ENCODE assay signal across 9 cellular contexts in the genomic region with DNA sequence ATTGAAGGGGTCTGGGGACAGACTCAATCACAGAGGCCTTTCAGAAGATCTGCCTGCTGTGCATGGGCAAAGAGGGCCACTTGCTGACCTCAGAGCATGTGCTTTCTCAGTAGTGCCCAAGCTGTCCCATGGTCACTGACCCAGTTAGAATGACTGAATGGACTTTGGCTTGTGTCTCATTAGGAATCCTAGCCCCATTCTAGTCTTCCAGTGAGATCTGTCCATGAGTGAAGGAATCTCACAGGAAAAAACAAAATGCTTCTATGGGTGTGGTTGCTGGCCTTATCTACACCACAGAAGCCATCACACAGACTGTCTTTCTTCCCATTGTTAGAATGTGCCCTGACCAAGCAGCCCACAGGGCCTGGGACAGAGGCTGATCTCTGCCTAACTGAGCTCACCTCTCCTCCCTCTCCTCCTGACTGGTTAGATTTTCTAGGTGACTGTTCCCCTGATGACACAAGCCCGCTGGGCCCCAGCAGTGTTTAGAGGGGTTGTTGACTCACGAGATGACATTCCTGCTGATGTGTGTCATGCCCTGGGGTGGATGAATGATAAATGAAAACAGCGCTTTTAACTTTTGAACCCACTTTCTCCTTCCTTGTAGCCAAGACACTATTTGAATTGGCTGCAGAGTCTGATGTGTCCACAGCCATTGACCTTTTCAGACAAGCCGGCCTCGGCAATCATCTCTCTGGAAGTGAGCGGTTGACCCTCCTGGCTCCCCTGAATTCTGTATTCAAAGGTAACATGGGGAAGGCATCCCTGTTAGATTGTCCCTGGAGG. TPM values are rescaled to one million over a fixed set of nuclear protein-coding genes. Genes with fewer than 3 reads are reported as not detected.
A peak's percentile ranks its signal among the peaks of the same experiment; 100 is the strongest.
DNase-seq lines count a peak whose midpoint lies in the region; ATAC-seq and TF ChIP-seq lines count a peak whose summit lies in the region.
"Had no signal": no experiment of that assay in that cellular context is flagged by ENCODE, and none has a peak within 500 bp of the region (broad histone marks: within the 10 kb centered on the region; RNA-seq: fewer than 3 reads in every experiment).

No MANE protein-coding gene starts in this region.

- intact Hi-C loops in natural killer cell (cut with micrococcal nuclease) = no loop called here

- H3K4me3 Mint-ChIP-seq in natural killer cell = no peak overlapping the region

- no peaks in the 10 kb centered on the region for H3K36me3 Mint-ChIP-seq in natural killer cell

- no peak overlapping the region for H3K4me3 ChIP-seq in skeletal muscle cell (ENCODE audit: low read depth, low read length)
- H3K4me3 ChIP-seq: GM12878 had no signal

- no peaks in the 10 kb centered on the region for H3K4me1 Mint-ChIP-seq in natural killer cell

- ATAC-seq in natural killer cell = no peak
- ATAC-seq in GM21576 (IDR thresholded peaks at IDR 0.05; ENCODE audit: unreplicated experiment) = no peak
- no peak for ATAC-seq in GM18868 (IDR thresholded peaks at IDR 0.05; ENCODE audit: unreplicated experiment)
- ATAC-seq: GM12878 had no signal

- no peak overlapping the region for H3K27ac Mint-ChIP-seq in natural killer cell

- peaks cover 10 to 26% of the 10 kb centered on the region in 2 donors for H3K27me3 Mint-ChIP-seq in natural killer cell (ENCODE audit: low read depth in 2 of 2)

- H3K9me3 Mint-ChIP-seq in natural killer cell = no peaks in the 10 kb centered on the region

- DNase-seq in GM04503 (ENCODE audit: low read depth) = peak; percentile 94
- DNase-seq in T1000 (lab: John Stamatoyannopoulos, UW) = peak; percentile 77
- peak; percentile 98 for DNase-seq in glomerular visceral epithelial cell (ENCODE audit: extremely low spot score)
- peak; percentile 86 for DNase-seq in skeletal muscle cell (ENCODE audit: low read depth)
- DNase-seq in natural killer cell = no peak
- DNase-seq in NCI-H1694 treated with DMSO at 0.1 percent for 48 hours (lab: John Stamatoyannopoulos, UW) = no peak

- no peak for TF ChIP-seq CTCF in natural killer cell (IDR thresholded peaks at IDR 0.05)

RNA-seq across cellular contexts. Expression of gene TGFBI, which starts 24.7 kb away (rescaled TPM):
- 10 to 100 TPM in 2 of 3 donors, 1 to 10 TPM in 1; 6.7 to 19.6 (median 18.5) TPM for total RNA-seq in natural killer cell

Comparison
In these comparisons a context has a peak if more than half of its experiments do, and no peak if none do; other contexts are left out.
1. DNase-seq: peak in GM04503 (single experiment), T1000 (single experiment), glomerular visceral epithelial cell (single experiment) and skeletal muscle cell (single experiment); none in natural killer cell (single experiment) and NCI-H1694 treated with DMSO at 0.1 percent for 48 hours (single experiment).